11 cellular contexts compared by ENCODE assay signal in the genomic region with DNA sequence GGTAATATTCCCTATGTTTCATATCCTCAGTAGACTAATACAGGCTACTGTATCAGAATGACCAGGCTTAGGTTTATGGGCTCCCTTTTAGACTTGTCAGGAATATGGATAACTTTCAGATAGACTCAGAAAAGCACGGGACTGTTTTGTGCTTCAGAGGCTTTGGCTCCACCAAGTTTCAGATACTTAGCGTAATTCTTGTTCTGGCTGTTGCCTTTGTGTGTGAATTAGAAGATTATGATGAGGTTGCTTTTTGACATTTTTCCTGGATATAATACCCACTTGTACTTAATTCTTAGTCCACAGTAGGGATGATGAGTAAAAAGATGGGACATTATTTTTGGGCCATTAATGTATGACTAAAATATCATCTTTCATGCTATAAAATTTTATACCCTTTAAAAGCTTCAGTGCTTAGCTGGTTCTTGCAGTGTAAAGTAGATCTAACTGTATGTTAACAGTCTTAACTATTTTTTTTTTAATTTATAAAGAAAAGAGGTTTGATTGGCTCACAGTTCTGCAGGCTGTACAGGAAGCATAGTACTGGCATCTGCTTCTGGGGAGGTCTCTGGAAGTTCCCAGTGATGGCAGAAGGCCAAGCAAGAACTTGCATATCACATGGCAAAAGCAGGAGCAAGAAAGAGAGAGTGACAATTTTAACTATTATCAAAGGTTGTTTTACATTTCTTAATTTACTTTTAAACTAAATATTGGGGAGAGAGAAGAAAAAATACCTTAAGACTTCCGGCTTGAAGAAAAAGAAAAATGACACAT.
A peak's percentile ranks its signal among the peaks of the same experiment; 100 is the strongest.
DNase-seq lines count a peak whose midpoint lies in the region; ATAC-seq lines count a peak whose summit lies in the region.
"Had no signal": no experiment of that assay in that cellular context is flagged by ENCODE, and none has a peak within 500 bp of the region (broad histone marks: within the 10 kb centered on the region; RNA-seq: fewer than 3 reads in every experiment).

No MANE protein-coding gene starts in this region.

- DNase-seq in Ammon's horn (ENCODE audit: low spot score): peak; percentile 46
- DNase-seq in M059J (ENCODE audit: low read depth): peak; percentile 52
- DNase-seq in cerebellar cortex (ENCODE audit: low spot score): peak; percentile 38
- DNase-seq in lung microvascular endothelial cell (ENCODE audit: low read depth in 2 of 2): peak; percentile 51 to 82
- no peak for DNase-seq in activated naive CD4-positive, alpha-beta T cell treated with Interleukin-2 at 50 U/mL for 16 hours
- no peak for DNase-seq in occipital lobe (lab: John Stamatoyannopoulos, UW)
- DNase-seq in HuH-7 (ENCODE audit: low spot score): no peak
- DNase-seq: AML-193, RPMI8226 had no signal

- ATAC-seq in HG02588 (IDR thresholded peaks at IDR 0.05; ENCODE audit: unreplicated experiment): no peak
- ATAC-seq: gastroesophageal sphincter had no signal

Comparison
In these comparisons a context has a peak if more than half of its experiments do, and no peak if none do; other contexts are left out.
1. DNase-seq: peak in Ammon's horn (single experiment), M059J (single experiment), cerebellar cortex (single experiment) and lung microvascular endothelial cell (2 of 2); none in activated naive CD4-positive, alpha-beta T cell treated with Interleukin-2 at 50 U/mL for 16 hours (single experiment), occipital lobe (single experiment) and HuH-7 (single experiment).